Comparison of ENCODE assay signal across 10 cellular contexts in genomic region chr6:42555477-42556457, GRCh38. TPM values are rescaled to one million over a fixed set of nuclear protein-coding genes. Genes with fewer than 3 reads are reported as not detected.
DNase-seq lines count a peak whose midpoint lies in the region; ATAC-seq and TF ChIP-seq lines count a peak whose summit lies in the region.
"Had no signal": no experiment of that assay in that cellular context is flagged by ENCODE, and none has a peak within 500 bp of the region (broad histone marks: within the 10 kb centered on the region; RNA-seq: fewer than 3 reads in every experiment).

No MANE protein-coding gene starts in this region.

- H2BK120ac ChIP-seq in IMR-90 (ENCODE audit: low read depth, low read length): no peak overlapping the region

- H3K9me3 ChIP-seq in Caco-2 (no peaks in the 10 kb centered on the region), IMR-90 (ENCODE audit: control insufficient read depth, insufficient read depth, low read length) (no peaks in the 10 kb centered on the region)

- ATAC-seq in IMR-90 (ENCODE audit: low read depth) (peak; percentile 40; the same call in 1 of the 2 replicates), GM18505 (IDR thresholded peaks at IDR 0.05; ENCODE audit: unreplicated experiment) (no peak), GM19351 (IDR thresholded peaks at IDR 0.05; ENCODE audit: unreplicated experiment) (no peak), GM18867 (IDR thresholded peaks at IDR 0.05; ENCODE audit: unreplicated experiment) (no peak)

- no peak overlapping the region for H3K4me3 ChIP-seq in Caco-2 (ENCODE audit: low read depth, low read length)
- no peak overlapping the region for H3K4me3 ChIP-seq in IMR-90 (ENCODE audit: insufficient read depth, low read depth, low read length)

- H4K5ac ChIP-seq in IMR-90 (ENCODE audit: low read depth, low read length): no peak overlapping the region

- H3K4me1 ChIP-seq in Caco-2: peaks cover 5% of the 10 kb centered on the region
- no peaks in the 10 kb centered on the region for H3K4me1 ChIP-seq in IMR-90 (ENCODE audit: control insufficient read depth, insufficient read depth, low read length)

- H2BK20ac ChIP-seq in IMR-90 (ENCODE audit: low read depth, low read length): no peak overlapping the region

- no peaks in the 10 kb centered on the region for H3K79me1 ChIP-seq in IMR-90 (ENCODE audit: low read depth in 1 of 2, low read length in 2 of 2)

- no peak overlapping the region for H3K56ac ChIP-seq in IMR-90 (ENCODE audit: extremely low read depth, insufficient read depth, low read length)

- no peak overlapping the region for H3K27ac Mint-ChIP-seq in Caco-2 (ENCODE audit: unreplicated experiment)

- no peak overlapping the region for H4K91ac ChIP-seq in IMR-90 (ENCODE audit: insufficient read depth, low read depth, low read length)

- no peaks in the 10 kb centered on the region for H3K4me1 Mint-ChIP-seq in Caco-2 (ENCODE audit: low read depth, unreplicated experiment)

- H3K4me3 Mint-ChIP-seq in Caco-2 (ENCODE audit: unreplicated experiment): no peak overlapping the region
- H3K4me3 Mint-ChIP-seq: T-helper 1 cell treated with Interleukin-12 subunit alpha and Interleukin-12 subunit beta and Interleukin-4 antibody, amounts not matched to agents 30 μg/mL and 1 μg/mL, for 36 hours had no signal

- WGBS in IMR-90 (ENCODE audit: extremely low coverage in 2 of 2, insufficient read length in 1 of 2), 2 experiments: 83% methylated on average over 1 of the region's 4 CpGs; no CpG with 5 or more reads in 1 of the 2 experiments

- no peaks in the 10 kb centered on the region for H3K36me3 Mint-ChIP-seq in Caco-2 (ENCODE audit: insufficient read depth, unreplicated experiment)

- no peak overlapping the region for H3K27ac ChIP-seq in IMR-90 (ENCODE audit: insufficient read depth, low read length)

- H2AK9ac ChIP-seq in IMR-90 (replicated peaks; ENCODE audit: low read depth, low read length, poor library complexity): no peak overlapping the region

- no peak overlapping the region for H3K9ac ChIP-seq in IMR-90 (ENCODE audit: low read depth, low read length)

- no peaks in the 10 kb centered on the region for H3K27me3 Mint-ChIP-seq in Caco-2 (ENCODE audit: insufficient read depth, unreplicated experiment)

- H3K14ac ChIP-seq in IMR-90 (replicated peaks; ENCODE audit: low read depth, low read length): no peak overlapping the region

- POLR2A ChIA-PET in Caco-2 (lab: Charles Lee) (no interaction called here), IMR-90 (lab: Charles Lee; ENCODE audit: unreplicated experiment) (no interaction called here)

- in situ Hi-C loops in IMR-90 (cut with MboI; ENCODE audit: low sequenced_read_pairs): no loop called here

- H3K18ac ChIP-seq in IMR-90 (ENCODE audit: low read depth, low read length): no peak overlapping the region

- no peak overlapping the region for H2AK5ac ChIP-seq in IMR-90 (ENCODE audit: low read depth, low read length)

- H3K9me1 ChIP-seq in IMR-90 (ENCODE audit: insufficient read depth, low read length): no peaks in the 10 kb centered on the region

- TF ChIP-seq RAD21 in IMR-90 (IDR thresholded peaks at IDR 0.05; ENCODE audit: low read length): no peak

- H3K36me3 ChIP-seq in Caco-2 (ENCODE audit: control insufficient read depth, insufficient read depth, low read length) (no peaks in the 10 kb centered on the region), IMR-90 (ENCODE audit: control insufficient read depth, insufficient read depth, low read length) (no peaks in the 10 kb centered on the region)

- dilution Hi-C loops in IMR-90 (cut with HindIII; ENCODE audit: low sequenced_read_pairs, unreplicated experiment): no loop called here

- intact Hi-C loops in Caco-2 (cut with micrococcal nuclease; ENCODE audit: unreplicated experiment): no loop called here
- intact Hi-C loops in IMR-90 (cut with micrococcal nuclease): no loop called here
- intact Hi-C loops in posterior cingulate gyrus (cut with DNase I): no loop called here

- H3K9me3 Mint-ChIP-seq in Caco-2 (ENCODE audit: unreplicated experiment): no peaks in the 10 kb centered on the region

- DNase-seq in Caco-2: peak; percentile 53 to 61
- DNase-seq in IMR-90: peak; percentile 32
- DNase-seq in T-helper 22 cell (ENCODE audit: low read depth): peak; percentile 24
- peak; percentile 39 for DNase-seq in iPS-NIHi11 (ENCODE audit: low spot score)
- no peak for DNase-seq in posterior cingulate gyrus
- DNase-seq: hippocampal formation had no signal

- H2BK15ac ChIP-seq in IMR-90 (ENCODE audit: low read depth, low read length): no peak overlapping the region

- H4K8ac ChIP-seq in IMR-90 (ENCODE audit: low read depth in 2 of 2, low read length in 2 of 2): no peak overlapping the region

- no TSS peak for BruUV-seq in Caco-2 (replicated peaks; lab: Mats Ljungman, UMichigan)
- no TSS peak for BruUV-seq in IMR-90 (replicated peaks; lab: Mats Ljungman, UMichigan)

- H4K20me1 ChIP-seq in IMR-90 (ENCODE audit: insufficient read depth, low read length): no peaks in the 10 kb centered on the region

- no peak overlapping the region for H3K4ac ChIP-seq in IMR-90 (ENCODE audit: low read depth, low read length)

- H3K4me2 ChIP-seq in IMR-90 (ENCODE audit: low read depth, low read length): no peak overlapping the region

- H3K27me3 ChIP-seq in Caco-2 (replicated peaks; ENCODE audit: control insufficient read depth, insufficient read depth, low read length) (no peaks in the 10 kb centered on the region), IMR-90 (ENCODE audit: control insufficient read depth, insufficient read depth, low read length) (no peaks in the 10 kb centered on the region)

- no peak overlapping the region for H3K23ac ChIP-seq in IMR-90 (ENCODE audit: low read depth, low read length)

- CTCF ChIA-PET in Caco-2 (lab: Charles Lee) (interaction anchor here (0.9 kb wide), 1 partner anchor 8 kb away, joined by 3 read pairs; no protein-coding TSS in a partner anchor), IMR-90 (lab: Yijun Ruan, JAX) (no interaction called here)

- TF ChIP-seq POLR2A in IMR-90 (IDR thresholded peaks at IDR 0.05; ENCODE audit: low read depth, low read length): no peak
- no peak for TF ChIP-seq POLR2A in GM18505 (IDR thresholded peaks at IDR 0.05; ENCODE audit: borderline replicate concordance, extremely low read depth, insufficient read depth, insufficient read length)

- TF ChIP-seq CTCF in Caco-2 (IDR thresholded peaks at IDR 0.05; ENCODE audit: insufficient read depth in 1 of 2, low read depth in 1 of 2, low read length in 1 of 2, severe bottlenecking in 1 of 2, unreplicated experiment in 1 of 2) (no peak), IMR-90 (conservative IDR thresholded peaks at IDR 0.05; ENCODE audit: low read depth, low read length) (no peak)

- no peak overlapping the region for H2BK5ac ChIP-seq in IMR-90 (ENCODE audit: low read depth, low read length, poor library complexity, severe bottlenecking)

- peak overlapping the region; percentile 32 for H2AFZ ChIP-seq in IMR-90 (replicated peaks; ENCODE audit: low read length, poor library complexity)

TF ChIP-seq in IMR-90, 13 proteins besides CTCF, POLR2A, EP300 and RAD21:
- TF ChIP-seq ELK1 (IDR thresholded peaks at IDR 0.05; ENCODE audit: borderline replicate concordance, low read depth, low read length): no peak
- TF ChIP-seq MAFK (IDR thresholded peaks at IDR 0.05; ENCODE audit: low read depth, low read length): peak; percentile 30; the same call in 1 of the 2 replicates

RNA-seq across cellular contexts. Expression of gene UBR2, which starts 8.1 kb away (rescaled TPM):
- total RNA-seq in Caco-2 (2022) (21.7 TPM in 2 replicates), IMR-90 (2012; rRNA removed) (32.3 and 42.8 TPM in 2 replicates)
- polyA plus RNA-seq in IMR-90 (2012; rRNA removed): 6.3 and 7.7 TPM in 2 replicates
- polyA plus RNA-seq in IMR-90 (2012; cell fraction: cytosol; rRNA removed): 1.2 and 1.4 TPM in 2 replicates
- polyA plus RNA-seq in IMR-90 (2012; cell fraction: nucleus; rRNA removed; ENCODE audit: low replicate concordance): 3.0 and 26.2 TPM in 2 replicates

Comparison
In these comparisons a context has a peak if more than half of its experiments do, and no peak if none do; other contexts are left out.
1. DNase-seq: peak in Caco-2 (2 of 2), IMR-90 (single experiment), T-helper 22 cell (single experiment) and iPS-NIHi11 (single experiment); none in posterior cingulate gyrus (0 of 10).